ENCODE assay signal across 31 cellular contexts in the genomic region with DNA sequence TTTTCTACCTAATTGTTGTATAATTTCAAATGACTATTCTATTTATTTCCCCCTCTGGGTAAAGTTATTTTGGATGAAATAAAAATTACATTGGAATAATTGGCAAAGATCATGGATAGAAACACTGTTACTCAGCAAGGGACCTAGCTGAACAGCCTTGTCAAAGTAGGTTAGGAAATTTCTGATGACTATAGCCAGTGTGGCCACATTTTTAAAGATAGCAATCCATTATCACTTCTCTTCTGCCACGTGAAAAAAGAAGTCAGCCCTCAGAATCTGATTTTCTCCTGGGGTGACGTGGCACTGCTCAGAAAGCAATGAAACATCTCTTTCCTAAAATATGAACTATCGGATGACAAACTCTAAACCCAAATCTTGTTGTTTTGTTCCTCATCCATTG.
"Had no signal": no experiment of that assay in that cellular context is flagged by ENCODE, and none has a peak within 500 bp of the region (broad histone marks: within the 10 kb centered on the region; RNA-seq: fewer than 3 reads in every experiment).

No MANE protein-coding gene starts in this region.

- H3K4me3 ChIP-seq: ascending aorta, cardiac muscle cell had no signal

- H3K27me3 ChIP-seq: ascending aorta, cardiac muscle cell had no signal

- H3K9me3 ChIP-seq: ascending aorta had no signal

- ATAC-seq: activated CD4-positive, alpha-beta T cell treated with anti-CD3 and anti-CD28 coated beads for 36 hours; activated CD4-positive, CD25-positive, alpha-beta regulatory T cell treated with anti-CD3 and anti-CD28 coated beads, Interleukin-2, amount 50 U/mL, for 24 hours; activated CD8-positive, alpha-beta memory T cell treated with anti-CD3 and anti-CD28 coated beads, Interleukin-2, amount 10 ng/mL, durations not matched to agents 7 days and 5 days; activated CD8-positive, alpha-beta T cell treated with anti-CD3 and anti-CD28 coated beads, Interleukin-2, amount 10 ng/mL, durations not matched to agents 7 days and 5 days; activated naive CD8-positive, alpha-beta T cell treated with anti-CD3 and anti-CD28 coated beads, Interleukin-2, amount 50 U/mL, for 24 hours; WTC11 had no signal

- FAIRE-seq: bronchial epithelial cell, TTC549 had no signal

- DNase-seq: activated CD4-positive, alpha-beta memory T cell treated with anti-CD3 and anti-CD28 coated beads, Interleukin-2, amount 10 ng/mL, durations not matched to agents 7 days and 5 days; activated CD4-positive, alpha-beta T cell treated with anti-CD3 and anti-CD28 coated beads for 1 hour; activated CD4-positive, alpha-beta T cell treated with anti-CD3 and anti-CD28 coated beads for 36 hours; activated CD4-positive, alpha-beta T cell treated with anti-CD3 and anti-CD28 coated beads for 48 hours; activated CD4-positive, alpha-beta T cell treated with anti-CD3 and anti-CD28 coated beads, Interleukin-2, amount 10 ng/mL, durations not matched to agents 7 days and 5 days; activated CD4-positive, alpha-beta T cell treated with anti-CD3 and anti-CD28 coated beads, Interleukin-2, amount 50 U/mL, for 48 hours; activated CD4-positive, CD25-positive, alpha-beta regulatory T cell; activated CD8-positive, alpha-beta memory T cell treated with anti-CD3 and anti-CD28 coated beads for 24 hours; activated CD8-positive, alpha-beta memory T cell treated with anti-CD3 and anti-CD28 coated beads, Interleukin-2, amount 10 ng/mL, durations not matched to agents 7 days and 5 days; activated CD8-positive, alpha-beta memory T cell treated with anti-CD3 and anti-CD28 coated beads, Interleukin-2, amount 50 U/mL, for 48 hours; activated CD8-positive, alpha-beta T cell treated with anti-CD3 and anti-CD28 coated beads, Interleukin-2, amount 10 ng/mL, durations not matched to agents 7 days and 5 days; activated effector memory CD4-positive, alpha-beta T cell treated with Interleukin-2 at 50 U/mL for 16 hours; activated gamma-delta T cell; activated naive CD4-positive, alpha-beta T cell treated with anti-CD3 and anti-CD28 coated beads, Interleukin-2, amount 10 ng/mL, durations not matched to agents 7 days and 5 days; activated naive CD4-positive, alpha-beta T cell treated with Interleukin-2 at 50 U/mL for 16 hours; activated naive CD8-positive, alpha-beta T cell treated with anti-CD3 and anti-CD28 coated beads, Interleukin-2, amount 10 ng/mL, durations not matched to agents 7 days and 5 days; activated naive CD8-positive, alpha-beta T cell treated with anti-CD3 and anti-CD28 coated beads, Interleukin-2, amount 50 U/mL, for 24 hours; activated T-cell treated with anti-CD3 and anti-CD28 coated beads, Interleukin-2, amount 50 U/mL, for 24 hours; activated T-cell treated with anti-CD3 and anti-CD28 coated beads, Interleukin-2, amount 50 U/mL, for 48 hours; amygdala; anterior cingulate cortex; caudate nucleus; T-helper 2 cell; T-helper 9 cell; WERI-Rb-1 had no signal

- H3K36me3 ChIP-seq: ascending aorta, cardiac muscle cell, WERI-Rb-1 had no signal

- H3K4me1 ChIP-seq: ascending aorta had no signal

- H3K27ac ChIP-seq: ascending aorta, cardiac muscle cell, WERI-Rb-1 had no signal
